1 cellular context compared by ENCODE assay signal in the genomic region with DNA sequence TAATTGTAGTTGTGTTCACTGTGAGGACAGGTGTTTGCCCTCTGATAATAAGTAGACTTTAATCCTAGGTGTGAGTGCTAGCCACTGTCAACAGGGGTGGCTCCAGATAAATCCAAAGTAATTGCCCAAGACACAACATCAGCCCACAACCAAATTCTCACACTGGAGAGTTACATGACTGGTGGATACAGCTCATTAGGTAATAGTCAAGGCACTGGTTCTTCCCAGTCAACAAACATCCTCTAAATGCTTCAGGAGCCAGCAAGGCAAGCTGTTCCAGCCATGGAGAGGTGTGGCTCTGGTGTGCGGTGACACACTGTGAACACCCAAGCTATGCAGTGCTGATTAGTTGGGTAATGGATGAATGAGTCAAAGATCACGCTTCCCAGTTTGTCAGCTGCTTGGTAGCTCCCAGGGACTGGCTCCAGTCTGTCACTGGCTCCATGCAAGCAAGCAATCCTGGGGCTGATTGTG.
TF ChIP-seq lines count a peak whose summit lies in the region.

No MANE protein-coding gene starts in this region.

TF ChIP-seq in K562, 482 proteins besides CTCF, POLR2A, EP300 and RAD21 (continued from another document and continues in another):
- TF ChIP-seq, protein P1, sequence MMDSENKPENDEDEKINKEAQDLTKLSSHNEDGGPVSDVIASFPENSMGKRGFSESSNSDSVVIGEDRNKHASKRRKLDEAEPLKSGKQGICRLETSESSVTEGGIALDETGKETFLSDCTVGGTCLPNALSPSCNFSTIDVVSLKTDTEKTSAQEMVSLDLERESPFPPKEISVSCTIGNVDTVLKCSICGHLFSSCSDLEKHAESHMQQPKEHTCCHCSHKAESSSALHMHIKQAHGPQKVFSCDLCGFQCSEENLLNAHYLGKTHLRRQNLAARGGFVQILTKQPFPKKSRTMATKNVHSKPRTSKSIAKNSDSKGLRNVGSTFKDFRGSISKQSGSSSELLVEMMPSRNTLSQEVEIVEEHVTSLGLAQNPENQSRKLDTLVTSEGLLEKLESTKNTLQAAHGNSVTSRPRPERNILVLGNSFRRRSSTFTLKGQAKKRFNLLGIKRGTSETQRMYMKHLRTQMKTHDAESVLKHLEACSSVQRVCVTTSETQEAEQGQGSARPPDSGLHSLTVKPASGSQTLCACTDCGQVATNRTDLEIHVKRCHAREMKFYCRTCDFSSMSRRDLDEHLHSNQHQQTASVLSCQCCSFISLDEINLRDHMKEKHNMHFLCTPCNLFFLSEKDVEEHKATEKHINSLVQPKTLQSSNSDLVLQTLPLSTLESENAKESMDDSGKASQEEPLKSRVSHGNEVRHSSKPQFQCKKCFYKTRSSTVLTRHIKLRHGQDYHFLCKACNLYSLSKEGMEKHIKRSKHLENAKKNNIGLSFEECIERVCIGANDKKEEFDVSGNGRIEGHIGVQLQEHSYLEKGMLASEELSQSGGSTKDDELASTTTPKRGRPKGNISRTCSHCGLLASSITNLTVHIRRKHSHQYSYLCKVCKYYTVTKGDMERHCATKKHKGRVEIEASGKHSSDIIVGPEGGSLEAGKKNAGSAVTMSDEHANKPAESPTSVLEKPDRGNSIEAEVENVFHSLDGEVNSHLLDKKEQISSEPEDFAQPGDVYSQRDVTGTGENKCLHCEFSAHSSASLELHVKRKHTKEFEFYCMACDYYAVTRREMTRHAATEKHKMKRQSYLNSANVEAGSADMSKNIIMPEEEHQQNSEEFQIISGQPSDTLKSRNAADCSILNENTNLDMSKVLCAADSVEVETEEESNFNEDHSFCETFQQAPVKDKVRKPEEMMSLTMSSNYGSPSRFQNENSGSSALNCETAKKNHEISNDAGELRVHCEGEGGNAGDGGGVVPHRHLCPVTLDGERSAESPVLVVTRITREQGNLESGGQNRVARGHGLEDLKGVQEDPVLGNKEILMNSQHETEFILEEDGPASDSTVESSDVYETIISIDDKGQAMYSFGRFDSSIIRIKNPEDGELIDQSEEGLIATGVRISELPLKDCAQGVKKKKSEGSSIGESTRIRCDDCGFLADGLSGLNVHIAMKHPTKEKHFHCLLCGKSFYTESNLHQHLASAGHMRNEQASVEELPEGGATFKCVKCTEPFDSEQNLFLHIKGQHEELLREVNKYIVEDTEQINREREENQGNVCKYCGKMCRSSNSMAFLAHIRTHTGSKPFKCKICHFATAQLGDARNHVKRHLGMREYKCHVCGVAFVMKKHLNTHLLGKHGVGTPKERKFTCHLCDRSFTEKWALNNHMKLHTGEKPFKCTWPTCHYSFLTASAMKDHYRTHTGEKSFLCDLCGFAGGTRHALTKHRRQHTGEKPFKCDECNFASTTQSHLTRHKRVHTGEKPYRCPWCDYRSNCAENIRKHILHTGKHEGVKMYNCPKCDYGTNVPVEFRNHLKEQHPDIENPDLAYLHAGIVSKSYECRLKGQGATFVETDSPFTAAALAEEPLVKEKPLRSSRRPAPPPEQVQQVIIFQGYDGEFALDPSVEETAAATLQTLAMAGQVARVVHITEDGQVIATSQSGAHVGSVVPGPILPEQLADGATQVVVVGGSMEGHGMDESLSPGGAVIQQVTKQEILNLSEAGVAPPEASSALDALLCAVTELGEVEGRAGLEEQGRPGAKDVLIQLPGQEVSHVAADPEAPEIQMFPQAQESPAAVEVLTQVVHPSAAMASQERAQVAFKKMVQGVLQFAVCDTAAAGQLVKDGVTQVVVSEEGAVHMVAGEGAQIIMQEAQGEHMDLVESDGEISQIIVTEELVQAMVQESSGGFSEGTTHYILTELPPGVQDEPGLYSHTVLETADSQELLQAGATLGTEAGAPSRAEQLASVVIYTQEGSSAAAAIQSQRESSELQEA (IDR thresholded peaks at IDR 0.05; ENCODE audit: low read depth), result no peak
- TF ChIP-seq CCAR2 (IDR thresholded peaks at IDR 0.05; ENCODE audit: low read depth, low read length) (no peak), ZNF717 (CRISPR knock-in tag; IDR thresholded peaks at IDR 0.05) (no peak), CHD4 (IDR thresholded peaks at IDR 0.05; ENCODE audit: insufficient read depth, insufficient replicate concordance, low read depth, low read length, poor library complexity, severe bottlenecking) (no peak), ZNF253 (CRISPR knock-in tag; conservative IDR thresholded peaks at IDR 0.05) (no peak), KHSRP (IDR thresholded peaks at IDR 0.05) (no peak), FOXK2 (conservative IDR thresholded peaks at IDR 0.05 in 1 of 2, IDR thresholded peaks at IDR 0.05 in 1 of 2; ENCODE audit: low read depth in 2 of 2) (peak in 1 of 2 experiments; percentile 29; a peak in 1 of 4 replicates), CBX5 (IDR thresholded peaks at IDR 0.05; ENCODE audit: borderline replicate concordance, low read depth) (no peak), JUN (IDR thresholded peaks at IDR 0.05; ENCODE audit: borderline replicate concordance, low read depth, low read length) (peak; percentile 53; the same call in 1 of the 2 replicates), JUN (CRISPR knock-in tag; IDR thresholded peaks at IDR 0.05; ENCODE audit: borderline replicate concordance) (no peak), ZNF696 (CRISPR knock-in tag; conservative IDR thresholded peaks at IDR 0.05) (no peak), ERF (CRISPR knock-in tag; IDR thresholded peaks at IDR 0.05) (no peak), BCL6 (CRISPR knock-in tag; IDR thresholded peaks at IDR 0.05) (no peak), ZNF311 (CRISPR knock-in tag; IDR thresholded peaks at IDR 0.05) (no peak), TAF9B (IDR thresholded peaks at IDR 0.05; ENCODE audit: partially characterized antibody) (no peak), ZNF224 (CRISPR knock-in tag; IDR thresholded peaks at IDR 0.05) (no peak), KAT8 (IDR thresholded peaks at IDR 0.05; ENCODE audit: low read depth) (no peak)
- TF ChIP-seq, protein P2, sequence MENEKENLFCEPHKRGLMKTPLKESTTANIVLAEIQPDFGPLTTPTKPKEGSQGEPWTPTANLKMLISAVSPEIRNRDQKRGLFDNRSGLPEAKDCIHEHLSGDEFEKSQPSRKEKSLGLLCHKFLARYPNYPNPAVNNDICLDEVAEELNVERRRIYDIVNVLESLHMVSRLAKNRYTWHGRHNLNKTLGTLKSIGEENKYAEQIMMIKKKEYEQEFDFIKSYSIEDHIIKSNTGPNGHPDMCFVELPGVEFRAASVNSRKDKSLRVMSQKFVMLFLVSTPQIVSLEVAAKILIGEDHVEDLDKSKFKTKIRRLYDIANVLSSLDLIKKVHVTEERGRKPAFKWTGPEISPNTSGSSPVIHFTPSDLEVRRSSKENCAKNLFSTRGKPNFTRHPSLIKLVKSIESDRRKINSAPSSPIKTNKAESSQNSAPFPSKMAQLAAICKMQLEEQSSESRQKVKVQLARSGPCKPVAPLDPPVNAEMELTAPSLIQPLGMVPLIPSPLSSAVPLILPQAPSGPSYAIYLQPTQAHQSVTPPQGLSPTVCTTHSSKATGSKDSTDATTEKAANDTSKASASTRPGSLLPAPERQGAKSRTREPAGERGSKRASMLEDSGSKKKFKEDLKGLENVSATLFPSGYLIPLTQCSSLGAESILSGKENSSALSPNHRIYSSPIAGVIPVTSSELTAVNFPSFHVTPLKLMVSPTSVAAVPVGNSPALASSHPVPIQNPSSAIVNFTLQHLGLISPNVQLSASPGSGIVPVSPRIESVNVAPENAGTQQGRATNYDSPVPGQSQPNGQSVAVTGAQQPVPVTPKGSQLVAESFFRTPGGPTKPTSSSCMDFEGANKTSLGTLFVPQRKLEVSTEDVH (IDR thresholded peaks at IDR 0.05; ENCODE audit: low read depth, partially characterized antibody), result no peak
- TF ChIP-seq, protein P3, sequence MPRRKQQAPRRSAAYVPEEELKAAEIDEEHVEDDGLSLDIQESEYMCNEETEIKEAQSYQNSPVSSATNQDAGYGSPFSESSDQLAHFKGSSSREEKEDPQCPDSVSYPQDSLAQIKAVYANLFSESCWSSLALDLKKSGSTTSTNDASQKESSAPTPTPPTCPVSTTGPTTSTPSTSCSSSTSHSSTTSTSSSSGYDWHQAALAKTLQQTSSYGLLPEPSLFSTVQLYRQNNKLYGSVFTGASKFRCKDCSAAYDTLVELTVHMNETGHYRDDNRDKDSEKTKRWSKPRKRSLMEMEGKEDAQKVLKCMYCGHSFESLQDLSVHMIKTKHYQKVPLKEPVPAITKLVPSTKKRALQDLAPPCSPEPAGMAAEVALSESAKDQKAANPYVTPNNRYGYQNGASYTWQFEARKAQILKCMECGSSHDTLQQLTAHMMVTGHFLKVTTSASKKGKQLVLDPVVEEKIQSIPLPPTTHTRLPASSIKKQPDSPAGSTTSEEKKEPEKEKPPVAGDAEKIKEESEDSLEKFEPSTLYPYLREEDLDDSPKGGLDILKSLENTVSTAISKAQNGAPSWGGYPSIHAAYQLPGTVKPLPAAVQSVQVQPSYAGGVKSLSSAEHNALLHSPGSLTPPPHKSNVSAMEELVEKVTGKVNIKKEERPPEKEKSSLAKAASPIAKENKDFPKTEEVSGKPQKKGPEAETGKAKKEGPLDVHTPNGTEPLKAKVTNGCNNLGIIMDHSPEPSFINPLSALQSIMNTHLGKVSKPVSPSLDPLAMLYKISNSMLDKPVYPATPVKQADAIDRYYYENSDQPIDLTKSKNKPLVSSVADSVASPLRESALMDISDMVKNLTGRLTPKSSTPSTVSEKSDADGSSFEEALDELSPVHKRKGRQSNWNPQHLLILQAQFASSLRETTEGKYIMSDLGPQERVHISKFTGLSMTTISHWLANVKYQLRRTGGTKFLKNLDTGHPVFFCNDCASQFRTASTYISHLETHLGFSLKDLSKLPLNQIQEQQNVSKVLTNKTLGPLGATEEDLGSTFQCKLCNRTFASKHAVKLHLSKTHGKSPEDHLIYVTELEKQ (CRISPR knock-in tag; IDR thresholded peaks at IDR 0.05), result no peak
- TF ChIP-seq, protein P4, sequence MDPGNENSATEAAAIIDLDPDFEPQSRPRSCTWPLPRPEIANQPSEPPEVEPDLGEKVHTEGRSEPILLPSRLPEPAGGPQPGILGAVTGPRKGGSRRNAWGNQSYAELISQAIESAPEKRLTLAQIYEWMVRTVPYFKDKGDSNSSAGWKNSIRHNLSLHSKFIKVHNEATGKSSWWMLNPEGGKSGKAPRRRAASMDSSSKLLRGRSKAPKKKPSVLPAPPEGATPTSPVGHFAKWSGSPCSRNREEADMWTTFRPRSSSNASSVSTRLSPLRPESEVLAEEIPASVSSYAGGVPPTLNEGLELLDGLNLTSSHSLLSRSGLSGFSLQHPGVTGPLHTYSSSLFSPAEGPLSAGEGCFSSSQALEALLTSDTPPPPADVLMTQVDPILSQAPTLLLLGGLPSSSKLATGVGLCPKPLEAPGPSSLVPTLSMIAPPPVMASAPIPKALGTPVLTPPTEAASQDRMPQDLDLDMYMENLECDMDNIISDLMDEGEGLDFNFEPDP (CRISPR knock-in tag; IDR thresholded peaks at IDR 0.05), result no peak
- TF ChIP-seq, protein P5, sequence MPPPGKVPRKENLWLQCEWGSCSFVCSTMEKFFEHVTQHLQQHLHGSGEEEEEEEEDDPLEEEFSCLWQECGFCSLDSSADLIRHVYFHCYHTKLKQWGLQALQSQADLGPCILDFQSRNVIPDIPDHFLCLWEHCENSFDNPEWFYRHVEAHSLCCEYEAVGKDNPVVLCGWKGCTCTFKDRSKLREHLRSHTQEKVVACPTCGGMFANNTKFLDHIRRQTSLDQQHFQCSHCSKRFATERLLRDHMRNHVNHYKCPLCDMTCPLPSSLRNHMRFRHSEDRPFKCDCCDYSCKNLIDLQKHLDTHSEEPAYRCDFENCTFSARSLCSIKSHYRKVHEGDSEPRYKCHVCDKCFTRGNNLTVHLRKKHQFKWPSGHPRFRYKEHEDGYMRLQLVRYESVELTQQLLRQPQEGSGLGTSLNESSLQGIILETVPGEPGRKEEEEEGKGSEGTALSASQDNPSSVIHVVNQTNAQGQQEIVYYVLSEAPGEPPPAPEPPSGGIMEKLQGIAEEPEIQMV (tag; conservative IDR thresholded peaks at IDR 0.05; ENCODE audit: low read depth), result no peak
- TF ChIP-seq, protein P6, sequence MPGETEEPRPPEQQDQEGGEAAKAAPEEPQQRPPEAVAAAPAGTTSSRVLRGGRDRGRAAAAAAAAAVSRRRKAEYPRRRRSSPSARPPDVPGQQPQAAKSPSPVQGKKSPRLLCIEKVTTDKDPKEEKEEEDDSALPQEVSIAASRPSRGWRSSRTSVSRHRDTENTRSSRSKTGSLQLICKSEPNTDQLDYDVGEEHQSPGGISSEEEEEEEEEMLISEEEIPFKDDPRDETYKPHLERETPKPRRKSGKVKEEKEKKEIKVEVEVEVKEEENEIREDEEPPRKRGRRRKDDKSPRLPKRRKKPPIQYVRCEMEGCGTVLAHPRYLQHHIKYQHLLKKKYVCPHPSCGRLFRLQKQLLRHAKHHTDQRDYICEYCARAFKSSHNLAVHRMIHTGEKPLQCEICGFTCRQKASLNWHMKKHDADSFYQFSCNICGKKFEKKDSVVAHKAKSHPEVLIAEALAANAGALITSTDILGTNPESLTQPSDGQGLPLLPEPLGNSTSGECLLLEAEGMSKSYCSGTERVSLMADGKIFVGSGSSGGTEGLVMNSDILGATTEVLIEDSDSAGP (CRISPR knock-in tag; IDR thresholded peaks at IDR 0.05), result no peak
- TF ChIP-seq, protein P7, sequence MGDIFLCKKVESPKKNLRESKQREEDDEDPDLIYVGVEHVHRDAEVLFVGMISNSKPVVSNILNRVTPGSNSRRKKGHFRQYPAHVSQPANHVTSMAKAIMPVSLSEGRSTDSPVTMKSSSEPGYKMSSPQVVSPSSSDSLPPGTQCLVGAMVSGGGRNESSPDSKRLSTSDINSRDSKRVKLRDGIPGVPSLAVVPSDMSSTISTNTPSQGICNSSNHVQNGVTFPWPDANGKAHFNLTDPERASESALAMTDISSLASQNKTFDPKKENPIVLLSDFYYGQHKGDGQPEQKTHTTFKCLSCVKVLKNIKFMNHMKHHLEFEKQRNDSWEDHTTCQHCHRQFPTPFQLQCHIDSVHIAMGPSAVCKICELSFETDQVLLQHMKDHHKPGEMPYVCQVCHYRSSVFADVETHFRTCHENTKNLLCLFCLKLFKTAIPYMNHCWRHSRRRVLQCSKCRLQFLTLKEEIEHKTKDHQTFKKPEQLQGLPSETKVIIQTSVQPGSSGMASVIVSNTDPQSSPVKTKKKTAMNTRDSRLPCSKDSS (IDR thresholded peaks at IDR 0.05; ENCODE audit: low read depth, partially characterized antibody), result no peak
- TF ChIP-seq, protein P8, sequence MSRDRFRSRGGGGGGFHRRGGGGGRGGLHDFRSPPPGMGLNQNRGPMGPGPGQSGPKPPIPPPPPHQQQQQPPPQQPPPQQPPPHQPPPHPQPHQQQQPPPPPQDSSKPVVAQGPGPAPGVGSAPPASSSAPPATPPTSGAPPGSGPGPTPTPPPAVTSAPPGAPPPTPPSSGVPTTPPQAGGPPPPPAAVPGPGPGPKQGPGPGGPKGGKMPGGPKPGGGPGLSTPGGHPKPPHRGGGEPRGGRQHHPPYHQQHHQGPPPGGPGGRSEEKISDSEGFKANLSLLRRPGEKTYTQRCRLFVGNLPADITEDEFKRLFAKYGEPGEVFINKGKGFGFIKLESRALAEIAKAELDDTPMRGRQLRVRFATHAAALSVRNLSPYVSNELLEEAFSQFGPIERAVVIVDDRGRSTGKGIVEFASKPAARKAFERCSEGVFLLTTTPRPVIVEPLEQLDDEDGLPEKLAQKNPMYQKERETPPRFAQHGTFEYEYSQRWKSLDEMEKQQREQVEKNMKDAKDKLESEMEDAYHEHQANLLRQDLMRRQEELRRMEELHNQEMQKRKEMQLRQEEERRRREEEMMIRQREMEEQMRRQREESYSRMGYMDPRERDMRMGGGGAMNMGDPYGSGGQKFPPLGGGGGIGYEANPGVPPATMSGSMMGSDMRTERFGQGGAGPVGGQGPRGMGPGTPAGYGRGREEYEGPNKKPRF (IDR thresholded peaks at IDR 0.05; ENCODE audit: low read depth, low read length), result no peak
